In genomic region chr17:72004476-72005331, GRCh38 we compare ENCODE assay signal across 11 cellular contexts.
DNase-seq lines count a peak whose midpoint lies in the region; ATAC-seq and TF ChIP-seq lines count a peak whose summit lies in the region.
"Had no signal": no experiment of that assay in that cellular context is flagged by ENCODE, and none has a peak within 500 bp of the region (broad histone marks: within the 10 kb centered on the region; RNA-seq: fewer than 3 reads in every experiment).

No MANE protein-coding gene starts in this region.

- H3K4me1 Mint-ChIP-seq in activated CD8-positive, alpha-beta T cell treated with anti-CD3 and anti-CD28 coated beads, Interleukin-2, amount 10 ng/mL, durations not matched to agents 7 days and 5 days (ENCODE audit: low read depth): no peaks in the 10 kb centered on the region
- H3K4me1 Mint-ChIP-seq: CD8-positive, alpha-beta memory T cell had no signal

- no peaks in the 10 kb centered on the region for H3K27me3 Mint-ChIP-seq in activated CD8-positive, alpha-beta T cell treated with anti-CD3 and anti-CD28 coated beads, Interleukin-2, amount 10 ng/mL, durations not matched to agents 7 days and 5 days (ENCODE audit: low read depth)
- H3K27me3 Mint-ChIP-seq: CD8-positive, alpha-beta memory T cell had no signal

- POLR2A ChIA-PET in activated CD8-positive, alpha-beta T cell treated with anti-CD3 and anti-CD28 coated beads, Interleukin-2, amount 10 ng/mL, durations not matched to agents 7 days and 5 days (lab: Charles Lee): no interaction called here

- peak overlapping the region; percentile 57 for H3K27ac ChIP-seq in RWPE2 (ENCODE audit: poor library complexity, severe bottlenecking)
- H3K27ac ChIP-seq in effector memory CD4-positive, alpha-beta T cell (ENCODE audit: insufficient read depth, low read length, poor library complexity, severe bottlenecking): no peak overlapping the region
- H3K27ac ChIP-seq: colonic mucosa had no signal

- ATAC-seq in GM19452 (IDR thresholded peaks at IDR 0.05; ENCODE audit: unreplicated experiment): peak; percentile 34
- ATAC-seq in HG03025 (IDR thresholded peaks at IDR 0.05; ENCODE audit: low FRiP score, unreplicated experiment): peak; percentile 68
- no peak for ATAC-seq in RWPE2 (ENCODE audit: low read depth)
- no peak for ATAC-seq in activated CD8-positive, alpha-beta T cell treated with anti-CD3 and anti-CD28 coated beads, Interleukin-2, amount 10 ng/mL, durations not matched to agents 7 days and 5 days

- H3K27me3 ChIP-seq in RWPE2 (ENCODE audit: insufficient read depth, poor library complexity, severe bottlenecking) (no peaks in the 10 kb centered on the region), HAP-1 (ENCODE audit: low read depth) (no peaks in the 10 kb centered on the region)
- no peaks in the 10 kb centered on the region for H3K27me3 ChIP-seq in effector memory CD4-positive, alpha-beta T cell (replicated peaks; ENCODE audit: control insufficient read depth, insufficient read depth, low read length, poor library complexity, severe bottlenecking)
- H3K27me3 ChIP-seq: colonic mucosa had no signal

- H3K36me3 ChIP-seq in RWPE2 (ENCODE audit: low read depth): no peaks in the 10 kb centered on the region
- no peaks in the 10 kb centered on the region for H3K36me3 ChIP-seq in HAP-1 (replicated peaks)
- no peaks in the 10 kb centered on the region for H3K36me3 ChIP-seq in effector memory CD4-positive, alpha-beta T cell (ENCODE audit: control insufficient read depth, insufficient read depth, low read length)
- H3K36me3 ChIP-seq: colonic mucosa had no signal

- H3K9me3 ChIP-seq in RWPE2 (ENCODE audit: severe bottlenecking) (no peaks in the 10 kb centered on the region), HAP-1 (no peaks in the 10 kb centered on the region)
- no peaks in the 10 kb centered on the region for H3K9me3 ChIP-seq in effector memory CD4-positive, alpha-beta T cell (ENCODE audit: control insufficient read depth, low read length)
- H3K9me3 ChIP-seq: colonic mucosa had no signal

- no peak overlapping the region for H3K27ac Mint-ChIP-seq in activated CD8-positive, alpha-beta T cell treated with anti-CD3 and anti-CD28 coated beads, Interleukin-2, amount 10 ng/mL, durations not matched to agents 7 days and 5 days

- DNase-seq in GM13976 (ENCODE audit: low spot score) (peak; percentile 27), RWPE2 (ENCODE audit: low spot score) (no peak), HAP-1 (ENCODE audit: low spot score in 2 of 2) (no peak), T1000 (lab: John Stamatoyannopoulos, UW) (no peak)
- no peak for DNase-seq in activated CD8-positive, alpha-beta T cell treated with anti-CD3 and anti-CD28 coated beads, Interleukin-2, amount 10 ng/mL, durations not matched to agents 7 days and 5 days
- DNase-seq in effector memory CD4-positive, alpha-beta T cell: no peak
- DNase-seq: CD8-positive, alpha-beta memory T cell; colonic mucosa; GOT3 had no signal

- H3K4me3 ChIP-seq in RWPE2 (ENCODE audit: severe bottlenecking): no peak overlapping the region
- H3K4me3 ChIP-seq in HAP-1: no peak overlapping the region
- no peak overlapping the region for H3K4me3 ChIP-seq in effector memory CD4-positive, alpha-beta T cell (ENCODE audit: insufficient read depth, low read depth, low read length, poor library complexity, severe bottlenecking)
- H3K4me3 ChIP-seq: colonic mucosa had no signal

- in situ Hi-C loops in GM13976 (cut with MboI; ENCODE audit: low sequenced_read_pairs, unreplicated experiment) (no loop called here), HAP-1 (cut with MboI; ENCODE audit: low sequenced_read_pairs) (no loop called here)

- H3K4me3 Mint-ChIP-seq in activated CD8-positive, alpha-beta T cell treated with anti-CD3 and anti-CD28 coated beads, Interleukin-2, amount 10 ng/mL, durations not matched to agents 7 days and 5 days: no peak overlapping the region
- H3K4me3 Mint-ChIP-seq: CD8-positive, alpha-beta memory T cell had no signal

- H3K4me1 ChIP-seq in RWPE2 (ENCODE audit: insufficient read depth, poor library complexity, severe bottlenecking) (peaks cover 27% of the 10 kb centered on the region), HAP-1 (no peaks in the 10 kb centered on the region)
- no peaks in the 10 kb centered on the region for H3K4me1 ChIP-seq in effector memory CD4-positive, alpha-beta T cell (ENCODE audit: control insufficient read depth, insufficient read depth, low read length, poor library complexity, severe bottlenecking)
- H3K4me1 ChIP-seq: colonic mucosa had no signal

- CTCF ChIA-PET in activated CD8-positive, alpha-beta T cell treated with anti-CD3 and anti-CD28 coated beads, Interleukin-2, amount 10 ng/mL, durations not matched to agents 7 days and 5 days (lab: Charles Lee): no interaction called here

- no peaks in the 10 kb centered on the region for H3K36me3 Mint-ChIP-seq in activated CD8-positive, alpha-beta T cell treated with anti-CD3 and anti-CD28 coated beads, Interleukin-2, amount 10 ng/mL, durations not matched to agents 7 days and 5 days (ENCODE audit: low read depth)
- H3K36me3 Mint-ChIP-seq: CD8-positive, alpha-beta memory T cell had no signal

- TF ChIP-seq CTCF in GM13976 (IDR thresholded peaks at IDR 0.05; ENCODE audit: borderline replicate concordance, control extremely low read depth, extremely low read depth, insufficient read depth, missing control alignments) (no peak), RWPE2 (IDR thresholded peaks at IDR 0.05; ENCODE audit: poor library complexity, severe bottlenecking) (no peak)

- no peaks in the 10 kb centered on the region for H3K9me3 Mint-ChIP-seq in activated CD8-positive, alpha-beta T cell treated with anti-CD3 and anti-CD28 coated beads, Interleukin-2, amount 10 ng/mL, durations not matched to agents 7 days and 5 days (ENCODE audit: insufficient read depth)

Comparison
In these comparisons a context has a peak if more than half of its experiments do, and no peak if none do; other contexts are left out.
1. ATAC-seq: peak in GM19452 (single experiment) and HG03025 (single experiment); none in RWPE2 (single experiment) and activated CD8-positive, alpha-beta T cell treated with anti-CD3 and anti-CD28 coated beads, Interleukin-2, amount 10 ng/mL, durations not matched to agents 7 days and 5 days (single experiment).